In the genomic region with DNA sequence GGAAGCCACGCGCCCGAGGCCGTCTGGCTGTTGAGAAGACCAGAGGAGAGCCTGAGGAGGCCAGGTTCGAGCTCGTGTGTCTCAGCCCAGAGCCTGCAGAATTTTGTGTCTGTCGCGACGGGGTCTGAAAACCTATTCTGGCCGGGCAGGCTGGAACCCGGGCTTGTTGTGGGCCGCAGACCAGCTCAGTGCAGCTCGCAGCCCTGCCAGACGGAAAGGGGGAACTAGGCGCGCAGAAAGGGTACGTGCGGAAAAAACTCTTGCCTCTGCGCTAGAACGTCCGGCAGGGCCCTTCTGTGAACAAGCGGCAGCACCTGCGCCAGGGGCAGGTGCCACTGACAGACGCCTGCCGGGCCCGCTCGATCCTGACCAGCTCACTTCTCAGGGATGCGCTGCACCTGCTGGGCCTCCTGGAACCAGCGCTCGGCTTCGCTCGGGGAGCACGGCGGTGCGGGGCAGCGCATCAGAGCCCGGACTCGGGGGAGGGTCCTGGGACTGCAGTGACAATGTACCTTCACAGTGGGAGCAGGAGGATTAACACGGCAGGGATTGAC, we compare ENCODE assay signal across 25 cellular contexts.
"Had no signal": no experiment of that assay in that cellular context is flagged by ENCODE, and none has a peak within 500 bp of the region (broad histone marks: within the 10 kb centered on the region; RNA-seq: fewer than 3 reads in every experiment).

No MANE protein-coding gene starts in this region.

- H3K79me2 ChIP-seq: parathyroid adenoma had no signal

- DNase-seq: activated CD4-positive, alpha-beta T cell treated with anti-CD3 and anti-CD28 coated beads for 4 hours; activated CD4-positive, alpha-beta T cell treated with anti-CD3 and anti-CD28 coated beads, Interleukin-2, amount 50 U/mL, for 4 hours; activated gamma-delta T cell treated with Interleukin-2 at 50 U/mL for 16 hours; activated naive CD4-positive, alpha-beta T cell treated with anti-CD3 and anti-CD28 coated beads, Interleukin-2, amount 50 U/mL, for 16 hours; activated naive CD8-positive, alpha-beta T cell treated with anti-CD3 and anti-CD28 coated beads, Interleukin-2, amount 50 U/mL, for 24 hours; activated T-cell treated with anti-CD3 and anti-CD28 coated beads for 4 hours; amygdala; effector CD8-positive, alpha-beta T cell; gastrocnemius medialis; glutamatergic neuron; lower lobe of right lung; mesenchymal stem cell; psoas muscle; stimulated activated CD4-positive, alpha-beta T cell treated with anti-CD3 and anti-CD28 coated beads, Interleukin-15, amount 100 ng/mL, for 24 hours; stimulated activated CD4-positive, alpha-beta T cell treated with anti-CD3 and anti-CD28 coated beads, Interleukin-2, amount 100 ng/mL, for 24 hours; stimulated activated naive B cell treated with anti-CD40 and anti-IgM and Interleukin-4, amounts not matched to agents 10 μg/mL and 1 μg/mL and 100 μg/mL, for 72 hours; stomach; T-helper 1 cell; thyroid gland; upper lobe of right lung had no signal

- H3K4me3 ChIP-seq: breast epithelium, gastrocnemius medialis, lower lobe of right lung, psoas muscle, smooth muscle cell, stomach, thyroid gland, upper lobe of right lung had no signal

- H3K27ac Mint-ChIP-seq: activated naive CD8-positive, alpha-beta T cell treated with anti-CD3 and anti-CD28 coated beads, Interleukin-2, amount 50 U/mL, for 24 hours; nephron; stimulated activated naive B cell treated with anti-CD40 and anti-IgM and Interleukin-4, amounts not matched to agents 10 μg/mL and 1 μg/mL and 100 μg/mL, for 72 hours had no signal

- ATAC-seq: activated naive CD8-positive, alpha-beta T cell treated with anti-CD3 and anti-CD28 coated beads, Interleukin-2, amount 50 U/mL, for 24 hours; gastrocnemius medialis; lower lobe of right lung; psoas muscle; stimulated activated naive B cell treated with anti-CD40 and anti-IgM and Interleukin-4, amounts not matched to agents 10 μg/mL and 1 μg/mL and 100 μg/mL, for 72 hours; upper lobe of right lung had no signal

- H3K4me3 Mint-ChIP-seq: activated naive CD8-positive, alpha-beta T cell treated with anti-CD3 and anti-CD28 coated beads, Interleukin-2, amount 50 U/mL, for 24 hours; central memory CD8-positive, alpha-beta T cell; nephron; stimulated activated naive B cell treated with anti-CD40 and anti-IgM and Interleukin-4, amounts not matched to agents 10 μg/mL and 1 μg/mL and 100 μg/mL, for 72 hours had no signal

- H2AFZ ChIP-seq: parathyroid adenoma had no signal

- H3K9me3 Mint-ChIP-seq: central memory CD8-positive, alpha-beta T cell; nephron had no signal

- H3K27ac ChIP-seq: breast epithelium, gastrocnemius medialis, lower lobe of right lung, parathyroid adenoma, psoas muscle, stomach, thyroid gland, upper lobe of right lung had no signal

- H3K4me1 Mint-ChIP-seq: activated naive CD8-positive, alpha-beta T cell treated with anti-CD3 and anti-CD28 coated beads, Interleukin-2, amount 50 U/mL, for 24 hours; central memory CD8-positive, alpha-beta T cell; nephron; stimulated activated naive B cell treated with anti-CD40 and anti-IgM and Interleukin-4, amounts not matched to agents 10 μg/mL and 1 μg/mL and 100 μg/mL, for 72 hours had no signal

- H3K36me3 ChIP-seq: breast epithelium, gastrocnemius medialis, lower lobe of right lung, stomach, thyroid gland, upper lobe of right lung had no signal

- H3K4me1 ChIP-seq: breast epithelium, gastrocnemius medialis, lower lobe of right lung, parathyroid adenoma, psoas muscle, stomach, thyroid gland, upper lobe of right lung had no signal

- H3K4me2 ChIP-seq: smooth muscle cell had no signal

- H3K27me3 ChIP-seq: thyroid gland had no signal

- H3K9me3 ChIP-seq: gastrocnemius medialis, psoas muscle, thyroid gland, upper lobe of right lung had no signal

- H3K9ac ChIP-seq: parathyroid adenoma had no signal
